In the genomic region with DNA sequence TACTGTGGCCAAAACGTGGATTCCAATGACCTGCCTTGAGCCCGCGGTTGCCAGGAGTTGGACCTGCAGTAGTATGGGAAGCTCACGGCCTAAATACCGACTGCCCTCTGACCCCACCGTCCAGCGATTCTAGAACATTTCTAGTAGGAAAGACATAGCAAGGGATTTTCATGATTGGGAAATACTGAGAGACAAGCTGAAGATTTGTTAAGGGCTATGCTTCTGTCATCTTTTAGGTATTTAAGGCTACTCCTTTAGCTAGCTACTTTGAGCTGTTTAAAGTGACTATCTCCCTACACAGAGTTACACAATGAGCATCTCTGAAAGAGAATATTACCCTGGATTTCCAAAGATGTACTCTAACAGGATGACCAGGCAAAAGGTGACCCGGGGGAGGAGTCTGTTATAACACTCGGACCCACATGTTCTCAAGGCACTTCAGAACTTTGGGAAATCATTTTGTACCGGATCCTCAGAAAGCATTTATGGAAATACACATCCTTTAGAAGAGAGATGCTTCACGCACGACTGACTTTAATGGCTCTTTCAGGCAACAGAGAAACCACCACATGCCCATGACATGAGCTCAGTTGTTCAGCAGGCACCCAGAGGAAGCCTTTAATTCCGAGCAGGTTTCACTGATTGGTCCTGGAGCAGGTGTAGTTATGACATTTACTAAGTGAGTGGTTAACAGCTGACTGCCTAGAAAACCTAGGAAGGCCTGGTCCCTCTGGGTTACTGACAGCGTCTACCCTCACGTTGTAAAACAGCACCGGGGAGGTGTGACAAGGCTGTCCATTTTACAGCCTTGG, we compare ENCODE assay signal across 1 cellular context.
A peak's percentile ranks its signal among the peaks of the same experiment; 100 is the strongest.
TF ChIP-seq lines count a peak whose summit lies in the region.

No MANE protein-coding gene starts in this region.

TF ChIP-seq in HepG2, 621 proteins besides CTCF, POLR2A, EP300 and RAD21:
- TF ChIP-seq RBFOX2 (IDR thresholded peaks at IDR 0.05; ENCODE audit: low read depth, low read length) (0 out of 2 replicates have a peak, but pooled peaks have one; percentile 24), CEBPB (IDR thresholded peaks at IDR 0.05; ENCODE audit: borderline replicate concordance, low read depth, low read length) (no peak)
